ENCODE assay signal across 9 cellular contexts in genomic region chr1:211656728-211657127, GRCh38.
"Had no signal": no experiment of that assay in that cellular context is flagged by ENCODE, and none has a peak within 500 bp of the region (broad histone marks: within the 10 kb centered on the region; RNA-seq: fewer than 3 reads in every experiment).

No MANE protein-coding gene starts in this region.

- H3K9ac ChIP-seq: GM23248 had no signal

- ATAC-seq: HCT116, K562 had no signal

- H3K27ac ChIP-seq: GM23248 had no signal

- H3K4me3 ChIP-seq: GM23248, K562 had no signal

- DNase-seq: GM23248, GOT3, H9, HFFc6, IMR-90 had no signal

- H2AFZ ChIP-seq: GM23248 had no signal

- FAIRE-seq: H54, HTR-8/SVneo, K562 had no signal

- H3K4me3 Mint-ChIP-seq: H9, HFFc6 had no signal

- H3K9me3 Mint-ChIP-seq: H9, HFFc6 had no signal

- H3K27ac Mint-ChIP-seq: HFFc6 had no signal
